ENCODE assay signal across 9 cellular contexts in the genomic region with DNA sequence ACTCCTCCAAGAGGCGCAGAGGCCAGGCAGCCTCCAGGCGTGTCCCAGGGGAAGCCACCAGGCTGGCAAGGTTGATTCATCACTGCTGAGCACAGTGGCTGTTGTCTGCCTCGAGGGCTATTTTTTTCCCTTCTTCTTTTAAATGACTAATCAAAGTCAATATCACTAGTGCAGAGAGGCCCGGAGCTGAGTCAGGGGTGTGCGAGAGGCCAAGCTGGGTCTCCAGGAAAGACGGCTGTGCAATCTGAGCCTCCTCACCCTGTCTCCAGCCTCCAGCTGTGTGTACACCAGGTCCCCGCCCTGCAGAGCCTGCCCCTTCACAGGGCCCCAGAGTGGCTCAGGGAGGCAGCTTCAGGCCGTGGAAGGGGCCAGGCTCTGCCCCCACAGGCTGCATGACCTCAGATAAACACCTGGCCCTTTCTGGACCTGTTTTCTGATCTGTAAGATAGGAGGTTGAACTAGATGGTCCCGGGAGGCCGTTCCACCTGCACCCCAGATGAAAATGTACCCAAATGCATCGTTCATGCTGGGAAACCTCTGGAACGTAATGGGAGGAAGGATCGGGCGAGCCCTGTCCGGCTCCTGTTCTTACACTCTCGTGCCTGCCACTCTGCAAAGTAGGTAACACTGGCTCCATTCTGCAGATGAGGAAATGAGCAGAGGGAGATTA. TPM values are rescaled to one million over a fixed set of nuclear protein-coding genes. Genes with fewer than 3 reads are reported as not detected.
DNase-seq lines count a peak whose midpoint lies in the region; ATAC-seq and TF ChIP-seq lines count a peak whose summit lies in the region.
"Had no signal": no experiment of that assay in that cellular context is flagged by ENCODE, and none has a peak within 500 bp of the region (broad histone marks: within the 10 kb centered on the region; RNA-seq: fewer than 3 reads in every experiment).

No MANE protein-coding gene starts in this region.

- H3K4me3 Mint-ChIP-seq in activated CD4-positive, alpha-beta T cell treated with anti-CD3 and anti-CD28 coated beads, Interleukin-2, amount 10 ng/mL, durations not matched to agents 24 days and 14 days: peak overlapping the region; percentile 59
- peak overlapping the region; percentile 25 for H3K4me3 Mint-ChIP-seq in glutamatergic neuron (ENCODE audit: unreplicated experiment)
- H3K4me3 Mint-ChIP-seq in stimulated activated naive B cell treated with anti-CD40 and anti-IgM and Interleukin-4, amounts not matched to agents 10 μg/mL and 1 μg/mL and 100 μg/mL, for 72 hours: no peak overlapping the region

- H3K36me3 Mint-ChIP-seq in activated CD4-positive, alpha-beta T cell treated with anti-CD3 and anti-CD28 coated beads, Interleukin-2, amount 10 ng/mL, durations not matched to agents 24 days and 14 days (ENCODE audit: low read depth): peaks cover 7% of the 10 kb centered on the region
- peaks cover 4% of the 10 kb centered on the region for H3K36me3 Mint-ChIP-seq in glutamatergic neuron (ENCODE audit: unreplicated experiment)
- peaks cover 0 to 5% of the 10 kb centered on the region in 2 donors for H3K36me3 Mint-ChIP-seq in stimulated activated naive B cell treated with anti-CD40 and anti-IgM and Interleukin-4, amounts not matched to agents 10 μg/mL and 1 μg/mL and 100 μg/mL, for 72 hours
- H3K36me3 Mint-ChIP-seq: CD4-positive, CD25-positive, alpha-beta regulatory T cell had no signal

- intact Hi-C loops in activated CD4-positive, alpha-beta T cell treated with anti-CD3 and anti-CD28 coated beads, Interleukin-2, amount 10 ng/mL, durations not matched to agents 24 days and 14 days (cut with micrococcal nuclease): loop anchor here (1.0 to 5.0 kb wide), 3 partner anchors 11 to 193 kb away; a partner anchor contains a TSS

- ATAC-seq in stimulated activated naive B cell treated with anti-CD40 and anti-IgM and Interleukin-4, amounts not matched to agents 10 μg/mL and 1 μg/mL and 100 μg/mL, for 72 hours (replicated peaks): peak; percentile 64 to 69
- ATAC-seq in HG02884 (IDR thresholded peaks at IDR 0.05; ENCODE audit: unreplicated experiment): no peak
- no peak for ATAC-seq in HG03342 (IDR thresholded peaks at IDR 0.05; ENCODE audit: unreplicated experiment)

- no peak for TF ChIP-seq CTCF in glutamatergic neuron (IDR thresholded peaks at IDR 0.05; ENCODE audit: partially characterized antibody, unreplicated experiment)

- peak overlapping the region; percentile 66 for H3K27ac Mint-ChIP-seq in activated CD4-positive, alpha-beta T cell treated with anti-CD3 and anti-CD28 coated beads, Interleukin-2, amount 10 ng/mL, durations not matched to agents 24 days and 14 days
- H3K27ac Mint-ChIP-seq in glutamatergic neuron (ENCODE audit: unreplicated experiment): no peak overlapping the region
- no peak overlapping the region for H3K27ac Mint-ChIP-seq in stimulated activated naive B cell treated with anti-CD40 and anti-IgM and Interleukin-4, amounts not matched to agents 10 μg/mL and 1 μg/mL and 100 μg/mL, for 72 hours

- H3K27me3 Mint-ChIP-seq in activated CD4-positive, alpha-beta T cell treated with anti-CD3 and anti-CD28 coated beads, Interleukin-2, amount 10 ng/mL, durations not matched to agents 24 days and 14 days: peaks cover 6% of the 10 kb centered on the region
- H3K27me3 Mint-ChIP-seq in glutamatergic neuron (ENCODE audit: unreplicated experiment): peaks cover 8% of the 10 kb centered on the region
- H3K27me3 Mint-ChIP-seq in stimulated activated naive B cell treated with anti-CD40 and anti-IgM and Interleukin-4, amounts not matched to agents 10 μg/mL and 1 μg/mL and 100 μg/mL, for 72 hours: peaks cover 59 to 62% of the 10 kb centered on the region in 2 donors

- peak; percentile 16 for DNase-seq in NCI-H1694 treated with DMSO at 0.1 percent for 48 hours (lab: John Stamatoyannopoulos, UW)
- DNase-seq in NCI-H1694 (lab: John Stamatoyannopoulos, UW): no peak
- DNase-seq in NCI-H2029 (lab: John Stamatoyannopoulos, UW): peak; percentile 80
- peak; percentile 67 for DNase-seq in activated CD4-positive, alpha-beta T cell treated with anti-CD3 and anti-CD28 coated beads, Interleukin-2, amount 10 ng/mL, durations not matched to agents 24 days and 14 days
- peak; percentile 61 for DNase-seq in glutamatergic neuron
- DNase-seq in stimulated activated naive B cell treated with anti-CD40 and anti-IgM and Interleukin-4, amounts not matched to agents 10 μg/mL and 1 μg/mL and 100 μg/mL, for 72 hours: peak; percentile 53

- no peaks in the 10 kb centered on the region for H3K9me3 Mint-ChIP-seq in activated CD4-positive, alpha-beta T cell treated with anti-CD3 and anti-CD28 coated beads, Interleukin-2, amount 10 ng/mL, durations not matched to agents 24 days and 14 days
- H3K9me3 Mint-ChIP-seq in glutamatergic neuron (ENCODE audit: unreplicated experiment): peaks cover 9% of the 10 kb centered on the region
- H3K9me3 Mint-ChIP-seq in stimulated activated naive B cell treated with anti-CD40 and anti-IgM and Interleukin-4, amounts not matched to agents 10 μg/mL and 1 μg/mL and 100 μg/mL, for 72 hours: no peaks in the 10 kb centered on the region

- H3K4me1 Mint-ChIP-seq in activated CD4-positive, alpha-beta T cell treated with anti-CD3 and anti-CD28 coated beads, Interleukin-2, amount 10 ng/mL, durations not matched to agents 24 days and 14 days: peaks cover 43% of the 10 kb centered on the region
- H3K4me1 Mint-ChIP-seq in glutamatergic neuron (ENCODE audit: low read depth, unreplicated experiment): peaks cover 10% of the 10 kb centered on the region
- H3K4me1 Mint-ChIP-seq in stimulated activated naive B cell treated with anti-CD40 and anti-IgM and Interleukin-4, amounts not matched to agents 10 μg/mL and 1 μg/mL and 100 μg/mL, for 72 hours: peaks cover 25 to 35% of the 10 kb centered on the region in 2 donors

RNA-seq across cellular contexts. Expression of a gene that starts 3.7 kb away (rescaled TPM):
- 19.0 and 19.4 TPM in 2 replicates for total RNA-seq in activated CD4-positive, alpha-beta T cell treated with anti-CD3 and anti-CD28 coated beads, Interleukin-2, amount 10 ng/mL, durations not matched to agents 24 days and 14 days
- total RNA-seq in glutamatergic neuron (ENCODE audit: unreplicated experiment): 119 TPM

RNA-seq across cellular contexts. Expression of a gene that starts 22.8 kb away (rescaled TPM):
- total RNA-seq in activated CD4-positive, alpha-beta T cell treated with anti-CD3 and anti-CD28 coated beads, Interleukin-2, amount 10 ng/mL, durations not matched to agents 24 days and 14 days: 20.8 and 23.0 TPM in 2 replicates
- total RNA-seq in glutamatergic neuron (ENCODE audit: unreplicated experiment): 13.9 TPM

RNA-seq across cellular contexts. Expression of a gene that starts 32.4 kb away (rescaled TPM):
- 133 TPM in 2 replicates for total RNA-seq in activated CD4-positive, alpha-beta T cell treated with anti-CD3 and anti-CD28 coated beads, Interleukin-2, amount 10 ng/mL, durations not matched to agents 24 days and 14 days
- 42.6 TPM for total RNA-seq in glutamatergic neuron (ENCODE audit: unreplicated experiment)

RNA-seq across cellular contexts. Expression of a gene that starts 32.5 kb away (rescaled TPM):
- 9.4 and 10.9 TPM in 2 replicates for total RNA-seq in activated CD4-positive, alpha-beta T cell treated with anti-CD3 and anti-CD28 coated beads, Interleukin-2, amount 10 ng/mL, durations not matched to agents 24 days and 14 days
- 8.4 TPM for total RNA-seq in glutamatergic neuron (ENCODE audit: unreplicated experiment)

RNA-seq across cellular contexts. Expression of a gene that starts 48.2 kb away (rescaled TPM):
- 0.40 and 0.47 TPM in 2 replicates for total RNA-seq in activated CD4-positive, alpha-beta T cell treated with anti-CD3 and anti-CD28 coated beads, Interleukin-2, amount 10 ng/mL, durations not matched to agents 24 days and 14 days
- 17.2 TPM for total RNA-seq in glutamatergic neuron (ENCODE audit: unreplicated experiment)

Comparison
In these comparisons a context has a peak if more than half of its experiments do, and no peak if none do; other contexts are left out.
1. H3K4me3 Mint-ChIP-seq: peak in activated CD4-positive, alpha-beta T cell treated with anti-CD3 and anti-CD28 coated beads, Interleukin-2, amount 10 ng/mL, durations not matched to agents 24 days and 14 days (single experiment) and glutamatergic neuron (single experiment); none in stimulated activated naive B cell treated with anti-CD40 and anti-IgM and Interleukin-4, amounts not matched to agents 10 μg/mL and 1 μg/mL and 100 μg/mL, for 72 hours (0 of 2).
2. ATAC-seq: peak in stimulated activated naive B cell treated with anti-CD40 and anti-IgM and Interleukin-4, amounts not matched to agents 10 μg/mL and 1 μg/mL and 100 μg/mL, for 72 hours (2 of 2); none in HG02884 (single experiment) and HG03342 (single experiment).